1 cellular context compared by ENCODE assay signal in genomic region chr16:55482056-55482455, GRCh38.
TF ChIP-seq lines count a peak whose summit lies in the region.

No MANE protein-coding gene starts in this region.

TF ChIP-seq in SK-N-SH treated with all-trans-retinoic acid at 6 μM for 48 hours, 23 proteins besides CTCF, POLR2A, EP300 and RAD21 (continued from another document):
- TF ChIP-seq TSHZ2 (CRISPR knock-in tag; IDR thresholded peaks at IDR 0.05): no peak
- no peak for TF ChIP-seq TOX (CRISPR knock-in tag; IDR thresholded peaks at IDR 0.05; ENCODE audit: borderline replicate concordance)
- no peak for TF ChIP-seq ISL1 (CRISPR knock-in tag; IDR thresholded peaks at IDR 0.05)
- TF ChIP-seq ZFP30 (CRISPR knock-in tag; IDR thresholded peaks at IDR 0.05): no peak
- TF ChIP-seq ZFP3 (CRISPR knock-in tag; IDR thresholded peaks at IDR 0.05): no peak
- TF ChIP-seq ESRRG (CRISPR knock-in tag; IDR thresholded peaks at IDR 0.05): no peak
- TF ChIP-seq, protein P1, sequence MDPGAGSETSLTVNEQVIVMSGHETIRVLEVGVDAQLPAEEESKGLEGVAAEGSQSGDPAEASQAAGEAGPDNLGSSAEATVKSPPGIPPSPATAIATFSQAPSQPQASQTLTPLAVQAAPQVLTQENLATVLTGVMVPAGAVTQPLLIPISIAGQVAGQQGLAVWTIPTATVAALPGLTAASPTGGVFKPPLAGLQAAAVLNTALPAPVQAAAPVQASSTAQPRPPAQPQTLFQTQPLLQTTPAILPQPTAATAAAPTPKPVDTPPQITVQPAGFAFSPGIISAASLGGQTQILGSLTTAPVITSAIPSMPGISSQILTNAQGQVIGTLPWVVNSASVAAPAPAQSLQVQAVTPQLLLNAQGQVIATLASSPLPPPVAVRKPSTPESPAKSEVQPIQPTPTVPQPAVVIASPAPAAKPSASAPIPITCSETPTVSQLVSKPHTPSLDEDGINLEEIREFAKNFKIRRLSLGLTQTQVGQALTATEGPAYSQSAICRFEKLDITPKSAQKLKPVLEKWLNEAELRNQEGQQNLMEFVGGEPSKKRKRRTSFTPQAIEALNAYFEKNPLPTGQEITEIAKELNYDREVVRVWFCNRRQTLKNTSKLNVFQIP (CRISPR knock-in tag; IDR thresholded peaks at IDR 0.05; ENCODE audit: borderline replicate concordance, low read depth): no peak
- no peak for TF ChIP-seq CSDC2 (CRISPR knock-in tag; IDR thresholded peaks at IDR 0.05)
- no peak for TF ChIP-seq ARNTL (CRISPR knock-in tag; IDR thresholded peaks at IDR 0.05; ENCODE audit: borderline replicate concordance, low read depth)
- TF ChIP-seq TCF4 (CRISPR knock-in tag; IDR thresholded peaks at IDR 0.05; ENCODE audit: borderline replicate concordance): no peak
- no peak for TF ChIP-seq OSR1 (CRISPR knock-in tag; IDR thresholded peaks at IDR 0.05)
- no peak for TF ChIP-seq PPARA (CRISPR knock-in tag; IDR thresholded peaks at IDR 0.05; ENCODE audit: borderline replicate concordance)
